Comparison of ENCODE assay signal across 8 cellular contexts in genomic region chr22:18528597-18529415, GRCh38. TPM values are rescaled to one million over a fixed set of nuclear protein-coding genes. Genes with fewer than 3 reads are reported as not detected.
DNase-seq lines count a peak whose midpoint lies in the region; ATAC-seq and TF ChIP-seq lines count a peak whose summit lies in the region.
"Not testable (repeated sequence)": the region's sequence is repeated elsewhere in the genome, so short reads cannot be mapped to it uniquely, and the experiment has no call there.

No MANE protein-coding gene starts in this region.

- not testable (repeated sequence) for H3K4me1 ChIP-seq in tibial nerve

- ATAC-seq in GM18868 (IDR thresholded peaks at IDR 0.05; ENCODE audit: unreplicated experiment) (peak; percentile 74), HG02840 (IDR thresholded peaks at IDR 0.05; ENCODE audit: low FRiP score, unreplicated experiment) (peak; percentile 84)

- H3K4me3 ChIP-seq in choroid plexus epithelial cell (ENCODE audit: low read depth, low read length) (peak overlapping the region; percentile 38), skin epidermis (peak overlapping the region in 4 of 7 experiments; percentile 24 to 42 (median 30)), tibial nerve (peak overlapping the region in 2 of 4 donors; percentile 14 to 39)

- H3K36me3 ChIP-seq in tibial nerve = not testable (repeated sequence)

- not testable (repeated sequence) for TF ChIP-seq POLR2A in tibial nerve (IDR thresholded peaks at IDR 0.05)

- H3K27ac ChIP-seq in skin epidermis = peak overlapping the region in 3 of 21 experiments; percentile 57 to 73 (median 72)
- not testable (repeated sequence) for H3K27ac ChIP-seq in tibial nerve

- TF ChIP-seq CTCF in choroid plexus epithelial cell (conservative IDR thresholded peaks at IDR 0.05; ENCODE audit: low read depth, low read length); tibial nerve (IDR thresholded peaks at IDR 0.05): not testable (repeated sequence)

- not testable (repeated sequence) for TF ChIP-seq EP300 in tibial nerve (IDR thresholded peaks at IDR 0.05)

- not testable (repeated sequence) for H3K9me3 ChIP-seq in tibial nerve

- peak; percentile 34 for DNase-seq in NAMALWA (ENCODE audit: low spot score)
- DNase-seq in activated CD8-positive, alpha-beta memory T cell treated with anti-CD3 and anti-CD28 coated beads for 4 hours (ENCODE audit: low read depth in 2 of 2) = peak; percentile 67 to 90
- peak; percentile 88 for DNase-seq in choroid plexus epithelial cell (ENCODE audit: low read depth)
- peak; percentile 83 for DNase-seq in islet precursor cell
- peak; percentile 43 to 58 for DNase-seq in tibial nerve (ENCODE audit: low spot score in 2 of 2)

- not testable (repeated sequence) for H3K27me3 ChIP-seq in tibial nerve

- WGBS in tibial nerve, 2 donors = no CpG with 5 or more reads among the region's 66 CpGs

RNA-seq across cellular contexts. Expression of gene TMEM191B, which starts 1.2 kb away (rescaled TPM):
- 10 to 100 TPM in 1 of 4 donors, 1 to 10 TPM in 1, under 1 TPM in 1, not detected in 1; 0.78 to 24.7 (median 2.4) TPM for total RNA-seq in tibial nerve

RNA-seq across cellular contexts. Expression of gene GGTLC3, which starts 10.8 kb away (rescaled TPM):
- not detected for total RNA-seq in tibial nerve

Comparison
In these comparisons a context has a peak if more than half of its experiments do, and no peak if none do; other contexts are left out.
1. DNase-seq: peak in every context shown above with its lines; median percentile 88 in choroid plexus epithelial cell; 83 in islet precursor cell; 78 in activated CD8-positive, alpha-beta memory T cell treated with anti-CD3 and anti-CD28 coated beads for 4 hours; 50 in tibial nerve; 34 in NAMALWA.